Comparison of ENCODE assay signal across 15 cellular contexts in genomic region chr3:101310580-101311375, GRCh38. TPM values are rescaled to one million over a fixed set of nuclear protein-coding genes. Genes with fewer than 3 reads are reported as not detected.
DNase-seq lines count a peak whose midpoint lies in the region; ATAC-seq and TF ChIP-seq lines count a peak whose summit lies in the region.
"Had no signal": no experiment of that assay in that cellular context is flagged by ENCODE, and none has a peak within 500 bp of the region (broad histone marks: within the 10 kb centered on the region; RNA-seq: fewer than 3 reads in every experiment).

No MANE protein-coding gene starts in this region.

- dilution Hi-C loops in IMR-90 (cut with HindIII; ENCODE audit: low sequenced_read_pairs, unreplicated experiment), result no loop called here

- H3K18ac ChIP-seq in IMR-90 (ENCODE audit: low read depth, low read length), result no peak overlapping the region

- ATAC-seq in IMR-90 (ENCODE audit: low read depth), result peak; percentile 64
- ATAC-seq in GM19467 (IDR thresholded peaks at IDR 0.05; ENCODE audit: unreplicated experiment), result no peak
- no peak for ATAC-seq in GM21528 (IDR thresholded peaks at IDR 0.05; ENCODE audit: low FRiP score, unreplicated experiment)
- ATAC-seq: naive thymus-derived CD4-positive, alpha-beta T cell had no signal

- H3K4me1 ChIP-seq in IMR-90 (ENCODE audit: control insufficient read depth, insufficient read depth, low read length), result 0 out of 2 replicates have a peak, but pooled peaks cover 2% of the 10 kb centered on the region

- no peak overlapping the region for H3K14ac ChIP-seq in IMR-90 (replicated peaks; ENCODE audit: low read depth, low read length)

- no peak for TF ChIP-seq RAD21 in IMR-90 (IDR thresholded peaks at IDR 0.05; ENCODE audit: low read length)

- H3K23ac ChIP-seq in IMR-90 (ENCODE audit: low read depth, low read length), result no peak overlapping the region

- no peak overlapping the region for H2BK5ac ChIP-seq in IMR-90 (ENCODE audit: low read depth, low read length, poor library complexity, severe bottlenecking)

- H3K27me3 ChIP-seq in IMR-90 (ENCODE audit: control insufficient read depth, insufficient read depth, low read length), result no peaks in the 10 kb centered on the region
- H3K27me3 ChIP-seq: Peyer's patch, transverse colon had no signal

- H3K4me1 Mint-ChIP-seq in chondrocyte (ENCODE audit: low read depth), result peaks cover 34% of the 10 kb centered on the region
- H3K4me1 Mint-ChIP-seq: activated CD4-positive, alpha-beta T cell treated with anti-CD3 and anti-CD28 coated beads, Interleukin-2, amount 10 ng/mL, durations not matched to agents 7 days and 5 days; IgD-negative memory B cell; naive thymus-derived CD4-positive, alpha-beta T cell had no signal

- in situ Hi-C loops in IMR-90 (cut with MboI; ENCODE audit: low sequenced_read_pairs), result no loop called here

- H2BK120ac ChIP-seq in IMR-90 (ENCODE audit: low read depth, low read length), result no peak overlapping the region

- no peaks in the 10 kb centered on the region for H3K79me1 ChIP-seq in IMR-90 (ENCODE audit: low read depth in 1 of 2, low read length in 2 of 2)

- BruUV-seq in IMR-90 (replicated peaks; lab: Mats Ljungman, UMichigan), result no TSS peak

- H2BK15ac ChIP-seq in IMR-90 (ENCODE audit: low read depth, low read length), result no peak overlapping the region

- no peaks in the 10 kb centered on the region for H3K36me3 ChIP-seq in IMR-90 (ENCODE audit: control insufficient read depth, insufficient read depth, low read length)
- H3K36me3 ChIP-seq: Peyer's patch, transverse colon had no signal

- H4K20me1 ChIP-seq in IMR-90 (ENCODE audit: insufficient read depth, low read length), result no peaks in the 10 kb centered on the region

- intact Hi-C loops in IMR-90 (cut with micrococcal nuclease), result no loop called here

- peak overlapping the region; percentile 58 for H3K4me3 Mint-ChIP-seq in chondrocyte (ENCODE audit: unreplicated experiment)
- H3K4me3 Mint-ChIP-seq: activated CD4-positive, alpha-beta T cell treated with anti-CD3 and anti-CD28 coated beads, Interleukin-2, amount 10 ng/mL, durations not matched to agents 7 days and 5 days; naive thymus-derived CD4-positive, alpha-beta T cell had no signal

- H2BK20ac ChIP-seq in IMR-90 (ENCODE audit: low read depth, low read length), result no peak overlapping the region

- TF ChIP-seq CTCF in IMR-90 (conservative IDR thresholded peaks at IDR 0.05; ENCODE audit: low read depth, low read length), result no peak
- TF ChIP-seq CTCF in chondrocyte (IDR thresholded peaks at IDR 0.05), result no peak

- DNase-seq in A172 (ENCODE audit: low spot score) (peak; percentile 64), IMR-90 (peak; percentile 75), chondrocyte (ENCODE audit: low spot score) (no peak), myocyte (ENCODE audit: low read depth) (peak; percentile 47), UCSD-AML1 (lab: John Stamatoyannopoulos, UW; ENCODE audit: unreplicated experiment) (no peak)
- no peak for DNase-seq in activated effector memory CD4-positive, alpha-beta T cell treated with Interleukin-2 at 50 U/mL for 16 hours
- DNase-seq: activated CD4-positive, alpha-beta T cell treated with anti-CD3 and anti-CD28 coated beads, Interleukin-2, amount 10 ng/mL, durations not matched to agents 7 days and 5 days; naive thymus-derived CD4-positive, alpha-beta T cell; NCI-H1436; NCI-H510A; Peyer's patch; transverse colon had no signal

- H3K4ac ChIP-seq in IMR-90 (ENCODE audit: low read depth, low read length), result no peak overlapping the region

- POLR2A ChIA-PET in IMR-90 (lab: Charles Lee; ENCODE audit: unreplicated experiment), result interaction anchor here (0.6 kb wide), 1 partner anchor 243 kb away, joined by 7 read pairs; no protein-coding TSS in a partner anchor

- H3K9me3 Mint-ChIP-seq in chondrocyte (ENCODE audit: low read depth), result peaks cover 19% of the 10 kb centered on the region

- peaks cover 12% of the 10 kb centered on the region for H3K9me3 ChIP-seq in IMR-90 (ENCODE audit: control insufficient read depth, insufficient read depth, low read length)

- peaks cover 16% of the 10 kb centered on the region for H3K36me3 Mint-ChIP-seq in chondrocyte (ENCODE audit: low read depth)

- H3K27ac Mint-ChIP-seq in chondrocyte (ENCODE audit: unreplicated experiment), result peak overlapping the region; percentile 93
- H3K27ac Mint-ChIP-seq: activated CD4-positive, alpha-beta T cell treated with anti-CD3 and anti-CD28 coated beads, Interleukin-2, amount 10 ng/mL, durations not matched to agents 7 days and 5 days; IgD-negative memory B cell; naive thymus-derived CD4-positive, alpha-beta T cell had no signal

- H3K4me3 ChIP-seq in IMR-90 (ENCODE audit: insufficient read depth, low read depth, low read length), result no peak overlapping the region
- H3K4me3 ChIP-seq: Peyer's patch, transverse colon had no signal

- peak overlapping the region; percentile 79 for H3K4me2 ChIP-seq in IMR-90 (ENCODE audit: low read depth, low read length)

- H4K5ac ChIP-seq in IMR-90 (ENCODE audit: low read depth, low read length), result no peak overlapping the region

- no peak overlapping the region for H4K91ac ChIP-seq in IMR-90 (ENCODE audit: insufficient read depth, low read depth, low read length)

- H3K27ac ChIP-seq in IMR-90 (ENCODE audit: insufficient read depth, low read length), result no peak overlapping the region; the same call in 1 of the 2 replicates

- no peak overlapping the region for H2AK5ac ChIP-seq in IMR-90 (ENCODE audit: low read depth, low read length)

- no peaks in the 10 kb centered on the region for H3K9me1 ChIP-seq in IMR-90 (ENCODE audit: insufficient read depth, low read length)

- TF ChIP-seq POLR2A in IMR-90 (IDR thresholded peaks at IDR 0.05; ENCODE audit: low read depth, low read length), result no peak

- no peak overlapping the region for H2AK9ac ChIP-seq in IMR-90 (replicated peaks; ENCODE audit: low read depth, low read length, poor library complexity)

- H3K27me3 Mint-ChIP-seq in chondrocyte (ENCODE audit: low read depth), result no peaks in the 10 kb centered on the region
- H3K27me3 Mint-ChIP-seq: activated CD4-positive, alpha-beta T cell treated with anti-CD3 and anti-CD28 coated beads, Interleukin-2, amount 10 ng/mL, durations not matched to agents 7 days and 5 days; IgD-negative memory B cell; naive thymus-derived CD4-positive, alpha-beta T cell had no signal

- no peak overlapping the region for H3K56ac ChIP-seq in IMR-90 (ENCODE audit: extremely low read depth, insufficient read depth, low read length)

- no peak overlapping the region for H3K9ac ChIP-seq in IMR-90 (ENCODE audit: low read depth, low read length)

- CTCF ChIA-PET in IMR-90 (lab: Yijun Ruan, JAX), result interaction anchor here (0.6 kb wide), 1 partner anchor 15 kb away, joined by 7 read pairs; no protein-coding TSS in a partner anchor

- H4K8ac ChIP-seq in IMR-90 (ENCODE audit: low read depth in 2 of 2, low read length in 2 of 2), result no peak overlapping the region

- no peak overlapping the region for H2AFZ ChIP-seq in IMR-90 (replicated peaks; ENCODE audit: low read length, poor library complexity)

- no CpG with 5 or more reads among the region's 2 CpGs for WGBS in IMR-90 (ENCODE audit: extremely low coverage in 2 of 2, insufficient read length in 1 of 2), 2 experiments

TF ChIP-seq in IMR-90, 13 proteins besides CTCF, POLR2A, EP300 and RAD21:
- TF ChIP-seq RCOR1 (IDR thresholded peaks at IDR 0.05; ENCODE audit: insufficient replicate concordance, low read length) (no peak), CEBPB (IDR thresholded peaks at IDR 0.05; ENCODE audit: low read depth, low read length) (no peak), RFX5 (IDR thresholded peaks at IDR 0.05; ENCODE audit: low read depth, low read length) (no peak), NFE2L2 (IDR thresholded peaks at IDR 0.05; ENCODE audit: low read depth, low read length) (no peak), MAFK (IDR thresholded peaks at IDR 0.05; ENCODE audit: low read depth, low read length) (no peak)
- TF ChIP-seq, protein P1, sequence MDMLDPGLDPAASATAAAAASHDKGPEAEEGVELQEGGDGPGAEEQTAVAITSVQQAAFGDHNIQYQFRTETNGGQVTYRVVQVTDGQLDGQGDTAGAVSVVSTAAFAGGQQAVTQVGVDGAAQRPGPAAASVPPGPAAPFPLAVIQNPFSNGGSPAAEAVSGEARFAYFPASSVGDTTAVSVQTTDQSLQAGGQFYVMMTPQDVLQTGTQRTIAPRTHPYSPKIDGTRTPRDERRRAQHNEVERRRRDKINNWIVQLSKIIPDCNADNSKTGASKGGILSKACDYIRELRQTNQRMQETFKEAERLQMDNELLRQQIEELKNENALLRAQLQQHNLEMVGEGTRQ (IDR thresholded peaks at IDR 0.05; ENCODE audit: low read depth, low read length), result no peak

RNA-seq across cellular contexts. Expression of gene IMPG2, which starts 9.6 kb away (rescaled TPM):
- total RNA-seq in A172 (2014; rRNA removed; shearing (Covaris generic)), result 0.17 TPM in 1 of 2 replicates, not detected in the other
- total RNA-seq in IMR-90 (2012; rRNA removed), result 0.18 and 0.28 TPM in 2 replicates
- 0.06 and 0.10 TPM in 2 replicates for polyA plus RNA-seq in IMR-90 (2012; rRNA removed)
- polyA plus RNA-seq in IMR-90 (2012; cell fraction: cytosol; rRNA removed), result 0.01 and 0.02 TPM in 2 replicates
- polyA plus RNA-seq in IMR-90 (2012; cell fraction: nucleus; rRNA removed; ENCODE audit: low replicate concordance), result 0.11 and 0.77 TPM in 2 replicates
- total RNA-seq in chondrocyte, result 0.50 to 0.80 TPM (median 0.56 TPM) in 3 replicates
- 0.67 and 0.78 TPM in 2 replicates for total RNA-seq in myocyte
- polyA plus RNA-seq in myocyte (2012), result 0.28 TPM

Comparison
In these comparisons a context has a peak if more than half of its experiments do, and no peak if none do; other contexts are left out.
1. DNase-seq: peak in A172 (single experiment), IMR-90 (single experiment) and myocyte (single experiment); none in chondrocyte (single experiment), UCSD-AML1 (single experiment) and activated effector memory CD4-positive, alpha-beta T cell treated with Interleukin-2 at 50 U/mL for 16 hours (single experiment).